ENCODE assay signal across 19 cellular contexts in genomic region chr19:30590596-30591229, GRCh38.
DNase-seq lines count a peak whose midpoint lies in the region; ATAC-seq and TF ChIP-seq lines count a peak whose summit lies in the region.
"Had no signal": no experiment of that assay in that cellular context is flagged by ENCODE, and none has a peak within 500 bp of the region (broad histone marks: within the 10 kb centered on the region; RNA-seq: fewer than 3 reads in every experiment).

No MANE protein-coding gene starts in this region.

- H3K4me3 ChIP-seq in mucosa of descending colon (no peak overlapping the region), coronary artery (no peak overlapping the region)
- H3K4me3 ChIP-seq: Peyer's patch had no signal

- no peaks in the 10 kb centered on the region for H3K27me3 ChIP-seq in layer of hippocampus (ENCODE audit: control insufficient read depth, insufficient read depth, low read length)
- H3K27me3 ChIP-seq: Peyer's patch had no signal

- CTCF ChIA-PET in HEK293T (lab: Yijun Ruan, JAX) = no interaction called here

- peak overlapping the region; percentile 78 for H3K27ac ChIP-seq in cingulate gyrus (ENCODE audit: low read depth, low read length)
- H3K27ac ChIP-seq in layer of hippocampus (ENCODE audit: low read depth, low read length) = peak overlapping the region; percentile 79
- no peak overlapping the region for H3K27ac ChIP-seq in coronary artery
- H3K27ac ChIP-seq: Peyer's patch had no signal

- H3K9me3 Mint-ChIP-seq in chondrocyte (ENCODE audit: low read depth) = peaks cover 5% of the 10 kb centered on the region

- no peaks in the 10 kb centered on the region for H3K36me3 Mint-ChIP-seq in chondrocyte (ENCODE audit: low read depth)

- peak; percentile 68 for DNase-seq in Ammon's horn (ENCODE audit: low spot score)
- peak; percentile 78 for DNase-seq in putamen (ENCODE audit: low spot score)
- DNase-seq in mucosa of descending colon = no peak
- DNase-seq in coronary artery (ENCODE audit: low spot score) = no peak
- DNase-seq in chondrocyte (ENCODE audit: low spot score) = no peak
- no peak for DNase-seq in HEK293T (ENCODE audit: extremely low spot score)
- DNase-seq: COR-L47, DMS 273 treated with DMSO at 0.1 percent for 48 hours, H7, KBM-7, NCI-H1417 treated with DMSO at 0.1 percent for 48 hours, NCI-H187 treated with DMSO at 0.1 percent for 48 hours, NCI-H226, NCI-H524, Peyer's patch had no signal

- no peaks in the 10 kb centered on the region for H3K27me3 Mint-ChIP-seq in chondrocyte (ENCODE audit: low read depth)
- H3K27me3 Mint-ChIP-seq: B cell had no signal

- POLR2A ChIA-PET in HEK293T (lab: Yijun Ruan, JAX) = no interaction called here

- H3K4me1 ChIP-seq in mucosa of descending colon (ENCODE audit: low read depth) = no peaks in the 10 kb centered on the region
- H3K4me1 ChIP-seq: Peyer's patch had no signal

- H3K4me1 Mint-ChIP-seq in chondrocyte (ENCODE audit: low read depth) = no peaks in the 10 kb centered on the region
- H3K4me1 Mint-ChIP-seq: B cell had no signal

- intact Hi-C loops in mucosa of descending colon (cut with DNase I, micrococcal nuclease) = no loop called here

- ATAC-seq in mucosa of descending colon = no peak
- ATAC-seq: HepG2 had no signal

- H3K36me3 ChIP-seq in mucosa of descending colon (ENCODE audit: low read depth) = no peaks in the 10 kb centered on the region
- H3K36me3 ChIP-seq: Peyer's patch had no signal

- no peak for TF ChIP-seq CTCF in mucosa of descending colon (IDR thresholded peaks at IDR 0.05)
- TF ChIP-seq CTCF in coronary artery (IDR thresholded peaks at IDR 0.05) = no peak
- no peak for TF ChIP-seq CTCF in chondrocyte (IDR thresholded peaks at IDR 0.05)

- no peaks in the 10 kb centered on the region for H3K9me3 ChIP-seq in mucosa of descending colon
- H3K9me3 ChIP-seq: Peyer's patch had no signal

- H3K4me3 Mint-ChIP-seq in chondrocyte (ENCODE audit: unreplicated experiment) = no peak overlapping the region
- H3K4me3 Mint-ChIP-seq: B cell had no signal

- H3K27ac Mint-ChIP-seq in chondrocyte (ENCODE audit: unreplicated experiment) = no peak overlapping the region
- H3K27ac Mint-ChIP-seq: B cell had no signal

TF ChIP-seq in HEK293T, 16 proteins besides CTCF, POLR2A, EP300 and RAD21:
- TF ChIP-seq SP1 (IDR thresholded peaks at IDR 0.05) (no peak), PKNOX1 (IDR thresholded peaks at IDR 0.05) (no peak), FOXM1 (IDR thresholded peaks at IDR 0.05; ENCODE audit: borderline replicate concordance) (no peak), CTBP1 (IDR thresholded peaks at IDR 0.05; ENCODE audit: borderline replicate concordance) (no peak), BHLHE40 (IDR thresholded peaks at IDR 0.05; ENCODE audit: borderline replicate concordance) (no peak), TARDBP (IDR thresholded peaks at IDR 0.05) (no peak), SUZ12 (IDR thresholded peaks at IDR 0.05) (no peak), ELF4 (IDR thresholded peaks at IDR 0.05) (no peak), ZNF384 (IDR thresholded peaks at IDR 0.05) (no peak), FOXK2 (IDR thresholded peaks at IDR 0.05) (no peak), LEF1 (IDR thresholded peaks at IDR 0.05; ENCODE audit: borderline replicate concordance) (no peak), ARNT (IDR thresholded peaks at IDR 0.05) (no peak), NFRKB (IDR thresholded peaks at IDR 0.05) (no peak), HDGF (IDR thresholded peaks at IDR 0.05; ENCODE audit: borderline replicate concordance) (no peak), FOXA1 (IDR thresholded peaks at IDR 0.05) (no peak)
TF ChIP-seq in HEK293T: peak in this region for 0.

Comparison
In these comparisons a context has a peak if more than half of its experiments do, and no peak if none do; other contexts are left out.
1. DNase-seq: peak in Ammon's horn (single experiment) and putamen (single experiment); none in mucosa of descending colon (0 of 3), coronary artery (single experiment), chondrocyte (single experiment) and HEK293T (single experiment).
2. H3K27ac ChIP-seq: peak in cingulate gyrus (single experiment) and layer of hippocampus (single experiment); none in coronary artery (0 of 2).